In the genomic region with DNA sequence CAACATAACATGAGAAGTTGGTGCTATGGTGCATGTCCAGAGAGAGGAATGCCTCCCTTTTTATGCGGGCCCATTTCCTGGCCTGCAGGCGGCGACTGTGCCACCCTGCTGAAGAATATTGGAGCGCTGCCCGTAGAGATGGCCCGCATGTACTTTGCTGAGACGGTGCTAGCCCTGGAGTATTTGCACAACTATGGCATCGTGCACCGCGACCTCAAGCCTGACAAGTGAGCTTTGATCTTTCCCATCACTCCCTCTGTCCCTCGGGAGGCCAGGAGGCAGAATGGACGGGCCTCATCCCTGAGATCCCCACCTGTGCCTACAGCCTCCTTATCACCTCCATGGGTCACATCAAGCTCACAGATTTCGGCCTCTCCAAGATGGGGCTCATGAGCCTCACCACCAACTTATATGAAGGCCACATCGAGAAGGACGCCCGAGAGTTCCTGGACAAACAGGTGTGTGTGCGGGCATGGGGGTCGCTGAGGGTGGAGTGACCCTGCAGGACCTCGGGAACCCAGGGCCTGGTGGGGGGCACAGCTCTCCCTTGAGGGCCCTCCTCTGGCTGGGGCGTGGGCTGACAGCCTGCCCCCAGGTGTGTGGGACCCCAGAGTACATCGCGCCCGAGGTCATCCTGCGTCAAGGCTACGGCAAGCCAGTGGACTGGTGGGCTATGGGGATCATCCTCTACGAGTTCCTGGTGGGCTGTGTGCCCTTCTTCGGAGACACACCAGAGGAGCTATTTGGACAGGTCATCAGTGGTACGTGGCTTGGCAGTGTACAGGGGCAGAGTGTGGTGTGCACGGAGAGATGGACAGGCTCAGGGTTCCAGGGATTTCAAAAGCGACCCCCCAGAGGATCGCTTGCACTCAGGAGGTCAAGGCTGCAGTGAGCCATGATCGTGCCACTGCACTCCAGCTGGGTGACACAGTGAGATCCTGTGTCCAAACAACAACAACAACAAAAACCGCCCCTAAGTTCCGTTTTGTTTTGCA, we compare ENCODE assay signal across 23 cellular contexts. TPM values are rescaled to one million over a fixed set of nuclear protein-coding genes. Genes with fewer than 3 reads are reported as not detected.
DNase-seq lines count a peak whose midpoint lies in the region; ATAC-seq, FAIRE-seq and TF ChIP-seq lines count a peak whose summit lies in the region.
"Had no signal": no experiment of that assay in that cellular context is flagged by ENCODE, and none has a peak within 500 bp of the region (broad histone marks: within the 10 kb centered on the region; RNA-seq: fewer than 3 reads in every experiment).

No MANE protein-coding gene starts in this region.

- POLR2A ChIA-PET in H1 (lab: Charles Lee; ENCODE audit: partially characterized antibody) (interaction anchor here (0.6 to 4.5 kb wide), 10 partner anchors 10 to 298 kb away, joined by 3 to 34 read pairs (median 6); a partner anchor contains a TSS), PC-3 (lab: Charles Lee; ENCODE audit: unreplicated experiment) (no interaction called here)

- no peak overlapping the region for H2BK120ac ChIP-seq in H1 (replicated peaks; ENCODE audit: low read depth, low read length)

- TF ChIP-seq CTCF in LNCAP (IDR thresholded peaks at IDR 0.05) (peak; percentile 40; the same call in 1 of the 2 replicates), H1 (IDR thresholded peaks at IDR 0.05; ENCODE audit: control extremely low read depth in 1 of 3, insufficient read depth in 1 of 3, low read depth in 1 of 3, low read length in 3 of 3) (no peak), nephron progenitor cell (IDR thresholded peaks at IDR 0.05) (no peak), PC-3 (conservative IDR thresholded peaks at IDR 0.05; ENCODE audit: low read depth, low read length) (no peak)

- no peak overlapping the region for H3K4ac ChIP-seq in H1 (replicated peaks; ENCODE audit: insufficient read length, low read depth, low read length)

- 0 out of 2 replicates have a peak overlapping the region, but pooled peaks have one; percentile 27 for H2BK20ac ChIP-seq in H1 (ENCODE audit: low read length)

- H3K9me3 ChIP-seq in CD4-positive, CD25-positive, alpha-beta regulatory T cell (ENCODE audit: control insufficient read depth in 2 of 2, low read length in 2 of 2): no peaks in the 10 kb centered on the region
- H3K9me3 ChIP-seq in H1 (ENCODE audit: insufficient read depth in 2 of 2, low read depth in 1 of 2, low read length in 1 of 2) (no peaks in the 10 kb centered on the region), PC-3 (ENCODE audit: low read length) (no peaks in the 10 kb centered on the region)
- H3K9me3 ChIP-seq: HAP-1, SJCRH30 had no signal

- TF ChIP-seq POLR2A in H1 (IDR thresholded peaks at IDR 0.05; ENCODE audit: control extremely low read depth in 1 of 2, low read depth in 2 of 2, low read length in 2 of 2): no peak

- no peak for TF ChIP-seq RAD21 in H1 (IDR thresholded peaks at IDR 0.05 in 1 of 2, conservative IDR thresholded peaks at IDR 0.05 in 1 of 2; ENCODE audit: low read depth in 2 of 2, low read length in 2 of 2)

- CTCF ChIA-PET in H1 (lab: Charles Lee; ENCODE audit: partially characterized antibody): interaction anchor here (0.6 to 7.9 kb wide), 9 partner anchors 8 to 1135 kb away, joined by 3 to 48 read pairs (median 5); no protein-coding TSS in a partner anchor
- CTCF ChIA-PET in PC-3 (lab: Charles Lee): interaction anchor here (1.0 kb wide), 1 partner anchor 16 kb away, joined by 3 read pairs; a partner anchor contains a TSS

- peaks cover 0 to 14% (median 3%) of the 10 kb centered on the region in 4 donors for H3K4me1 Mint-ChIP-seq in CD4-positive, CD25-positive, alpha-beta regulatory T cell
- H3K4me1 Mint-ChIP-seq in nephron progenitor cell: peaks cover 14% of the 10 kb centered on the region

- peak overlapping the region in 1 of 2 experiments; percentile 65; a peak in 1 of 4 replicates for H3K4me2 ChIP-seq in H1 (ENCODE audit: insufficient read depth in 1 of 2, low read depth in 2 of 2, low read length in 2 of 2)
- no peak overlapping the region for H3K4me2 ChIP-seq in PC-3 (ENCODE audit: low read length)
- H3K4me2 ChIP-seq: hepatocyte had no signal

- no peak overlapping the region; the same call in 1 of the 2 replicates for H2AK5ac ChIP-seq in H1 (ENCODE audit: low read depth, low read length)

- no peak overlapping the region for H4K91ac ChIP-seq in H1 (replicated peaks; ENCODE audit: insufficient read length, low read length)

- H3K18ac ChIP-seq in H1 (ENCODE audit: extremely low read depth, low read length): no peak overlapping the region

- H4K20me1 ChIP-seq in H1 (replicated peaks in 1 of 2; ENCODE audit: control insufficient read depth in 1 of 2, insufficient read depth in 2 of 2, low read length in 2 of 2) (no peaks in the 10 kb centered on the region), PC-3 (ENCODE audit: low read length) (no peaks in the 10 kb centered on the region)

- H2AFZ ChIP-seq in H1 (ENCODE audit: low read length) (no peak overlapping the region), PC-3 (ENCODE audit: low read length) (no peak overlapping the region)
- H2AFZ ChIP-seq: hepatocyte had no signal

- ATAC-seq in CD4-positive, CD25-positive, alpha-beta regulatory T cell (ENCODE audit: low read depth in 2 of 2): no peak
- ATAC-seq in PC-3 (no peak), GM18519 (IDR thresholded peaks at IDR 0.05; ENCODE audit: low FRiP score, unreplicated experiment) (no peak), HG02759 (IDR thresholded peaks at IDR 0.05; ENCODE audit: unreplicated experiment) (no peak)
- ATAC-seq: foreskin keratinocyte; stimulated activated effector memory CD8-positive, alpha-beta T cell treated with anti-CD3 and anti-CD28 coated beads, Interleukin-12 subunit alpha, Interleukin-12 subunit beta, amount 100 ng/mL, for 72 hours had no signal

- no peaks in the 10 kb centered on the region for H3K27me3 ChIP-seq in CD4-positive, CD25-positive, alpha-beta regulatory T cell (ENCODE audit: control insufficient read depth, insufficient read depth, low read length)
- H3K27me3 ChIP-seq in H1 (replicated peaks in 1 of 4; ENCODE audit: control insufficient read depth in 3 of 4, extremely low read depth in 1 of 4, insufficient read depth in 3 of 4, low read length in 3 of 4): no peaks in the 10 kb centered on the region
- H3K27me3 ChIP-seq in PC-3 (ENCODE audit: low read length): no peaks in the 10 kb centered on the region
- H3K27me3 ChIP-seq: foreskin keratinocyte, hepatocyte, SJCRH30 had no signal

- no peak overlapping the region for H3K23ac ChIP-seq in H1 (ENCODE audit: insufficient read length)

- no TSS peak for BruUV-seq in PC-3 (replicated peaks; lab: Mats Ljungman, UMichigan)

- no peak overlapping the region for H2BK15ac ChIP-seq in H1 (ENCODE audit: low read length)

- H2BK12ac ChIP-seq in H1 (ENCODE audit: low read depth, low read length): no peak overlapping the region

- peak overlapping the region in 3 of 4 donors; percentile 43 to 67 (median 59) for H3K4me3 Mint-ChIP-seq in CD4-positive, CD25-positive, alpha-beta regulatory T cell
- H3K4me3 Mint-ChIP-seq in nephron progenitor cell: no peak overlapping the region
- H3K4me3 Mint-ChIP-seq: activated CD4-positive, alpha-beta memory T cell treated with anti-CD3 and anti-CD28 coated beads for 36 hours; stimulated activated effector memory CD8-positive, alpha-beta T cell treated with anti-CD3 and anti-CD28 coated beads, Interleukin-12 subunit alpha, Interleukin-12 subunit beta, amount 100 ng/mL, for 72 hours had no signal

- TF ChIP-seq EP300 in H1 (IDR thresholded peaks at IDR 0.05; ENCODE audit: borderline replicate concordance in 1 of 2, low read depth in 2 of 2, low read length in 2 of 2): no peak

- no peaks in the 10 kb centered on the region for H3K36me3 Mint-ChIP-seq in CD4-positive, CD25-positive, alpha-beta regulatory T cell
- peaks cover 5% of the 10 kb centered on the region for H3K36me3 Mint-ChIP-seq in nephron progenitor cell (ENCODE audit: low read depth)
- H3K36me3 Mint-ChIP-seq: activated CD4-positive, alpha-beta memory T cell treated with anti-CD3 and anti-CD28 coated beads for 36 hours; CD4-positive, alpha-beta memory T cell; stimulated activated effector memory CD8-positive, alpha-beta T cell treated with anti-CD3 and anti-CD28 coated beads, Interleukin-12 subunit alpha, Interleukin-12 subunit beta, amount 100 ng/mL, for 72 hours had no signal

- H3K4me1 ChIP-seq in CD4-positive, CD25-positive, alpha-beta regulatory T cell (ENCODE audit: control insufficient read depth, insufficient read depth, low read length, poor library complexity, severe bottlenecking): peaks cover 13% of the 10 kb centered on the region
- peaks cover 3 to 17% (median 14%) of the 10 kb centered on the region in 4 experiments for H3K4me1 ChIP-seq in H1 (replicated peaks in 1 of 4; ENCODE audit: control insufficient read depth in 3 of 4, insufficient read depth in 4 of 4, low read length in 3 of 4)
- H3K4me1 ChIP-seq in PC-3 (ENCODE audit: insufficient read depth, low read length): no peaks in the 10 kb centered on the region
- H3K4me1 ChIP-seq: foreskin keratinocyte, HAP-1 had no signal

- H4K5ac ChIP-seq in H1 (ENCODE audit: insufficient read length, low read depth, low read length): no peak overlapping the region

- H3K56ac ChIP-seq in H1 (replicated peaks; ENCODE audit: insufficient read length, low read depth, low read length): no peak overlapping the region

- DNase-seq in CD4-positive, CD25-positive, alpha-beta regulatory T cell: no peak
- DNase-seq in H1 (ENCODE audit: low read depth in 1 of 2, low spot score in 2 of 2) (no peak), nephron progenitor cell (no peak), PC-3 (no peak), NCI-H2107 (lab: John Stamatoyannopoulos, UW) (no peak)
- DNase-seq: activated CD4-positive, alpha-beta memory T cell treated with anti-CD3 and anti-CD28 coated beads for 36 hours; activated naive CD4-positive, alpha-beta T cell treated with Interleukin-2 at 50 U/mL for 16 hours; anterior cingulate cortex; DMS79 treated with DMSO at 0.1 percent for 48 hours; erythroblast; foreskin keratinocyte; NCI-H1436 treated with DMSO at 0.1 percent for 48 hours; SJCRH30 had no signal

- peaks cover 8% of the 10 kb centered on the region; the same call in 1 of the 2 replicates for H3K23me2 ChIP-seq in H1 (ENCODE audit: low read depth, low read length)

- intact Hi-C loops in PC-3 (cut with micrococcal nuclease): no loop called here

- H4K8ac ChIP-seq in H1 (ENCODE audit: extremely low read depth, insufficient read depth, low read length): no peak overlapping the region

- no peak overlapping the region for H2BK5ac ChIP-seq in H1 (ENCODE audit: low read depth, low read length)

- H3F3A ChIP-seq in PC-3 (ENCODE audit: low read length, unreplicated experiment): no peaks in the 10 kb centered on the region

- H3K14ac ChIP-seq in H1 (ENCODE audit: insufficient read length): no peak overlapping the region

- H3K27ac Mint-ChIP-seq in CD4-positive, CD25-positive, alpha-beta regulatory T cell: peak overlapping the region in 1 of 3 donors; percentile 32
- peak overlapping the region; percentile 64 for H3K27ac Mint-ChIP-seq in nephron progenitor cell
- H3K27ac Mint-ChIP-seq: activated CD4-positive, alpha-beta memory T cell treated with anti-CD3 and anti-CD28 coated beads for 36 hours; CD4-positive, alpha-beta memory T cell; stimulated activated effector memory CD8-positive, alpha-beta T cell treated with anti-CD3 and anti-CD28 coated beads, Interleukin-12 subunit alpha, Interleukin-12 subunit beta, amount 100 ng/mL, for 72 hours had no signal

- peaks cover 22% of the 10 kb centered on the region for H3K27me3 Mint-ChIP-seq in CD4-positive, CD25-positive, alpha-beta regulatory T cell
- H3K27me3 Mint-ChIP-seq in nephron progenitor cell (ENCODE audit: low read depth, poor library complexity): peaks cover 25% of the 10 kb centered on the region

- no peak overlapping the region for H3K9ac ChIP-seq in H1 (replicated peaks in 1 of 4; ENCODE audit: extremely low read depth in 1 of 4, low read depth in 3 of 4, low read length in 3 of 4)
- H3K9ac ChIP-seq in PC-3 (ENCODE audit: low read length): no peak overlapping the region

- H3K36me3 ChIP-seq in CD4-positive, CD25-positive, alpha-beta regulatory T cell (ENCODE audit: control insufficient read depth, insufficient read depth, low read length): no peaks in the 10 kb centered on the region
- peaks cover 0 to 4% (median 0%) of the 10 kb centered on the region in 4 experiments; a peak in 1 of 8 replicates for H3K36me3 ChIP-seq in H1 (ENCODE audit: control insufficient read depth in 2 of 4, insufficient read depth in 4 of 4, low read length in 3 of 4)
- no peaks in the 10 kb centered on the region for H3K36me3 ChIP-seq in PC-3 (ENCODE audit: low read depth, low read length)
- H3K36me3 ChIP-seq: SJCRH30 had no signal

- H3K79me2 ChIP-seq in H1 (ENCODE audit: control insufficient read depth in 1 of 2, insufficient read depth in 2 of 2, low read length in 2 of 2) (no peaks in the 10 kb centered on the region), PC-3 (ENCODE audit: low read length) (no peaks in the 10 kb centered on the region)
- H3K79me2 ChIP-seq: hepatocyte had no signal

- H3K9me3 Mint-ChIP-seq in CD4-positive, CD25-positive, alpha-beta regulatory T cell: no peaks in the 10 kb centered on the region
- H3K9me3 Mint-ChIP-seq in nephron progenitor cell: no peaks in the 10 kb centered on the region
- H3K9me3 Mint-ChIP-seq: activated CD4-positive, alpha-beta memory T cell treated with anti-CD3 and anti-CD28 coated beads for 36 hours; CD4-positive, alpha-beta memory T cell; stimulated activated effector memory CD8-positive, alpha-beta T cell treated with anti-CD3 and anti-CD28 coated beads, Interleukin-12 subunit alpha, Interleukin-12 subunit beta, amount 100 ng/mL, for 72 hours had no signal

- FAIRE-seq in H1 (lab: Jason Lieb, UNC): no peak
- FAIRE-seq: GM12892 had no signal

- H3K9me2 ChIP-seq in PC-3 (replicated peaks; ENCODE audit: low read length): no peaks in the 10 kb centered on the region

- H3K4me3 ChIP-seq in CD4-positive, CD25-positive, alpha-beta regulatory T cell (ENCODE audit: low read depth, low read length): no peak overlapping the region
- H3K4me3 ChIP-seq in H1 (ENCODE audit: extremely low read depth in 1 of 4, insufficient read depth in 2 of 4, low read depth in 3 of 4, low read length in 4 of 4) (no peak overlapping the region), PC-3 (ENCODE audit: low read length) (no peak overlapping the region)
- H3K4me3 ChIP-seq: HAP-1, hepatocyte, SJCRH30 had no signal

- no peaks in the 10 kb centered on the region for H3K79me1 ChIP-seq in H1 (ENCODE audit: low read depth, low read length)

- no peak overlapping the region for H3K27ac ChIP-seq in CD4-positive, CD25-positive, alpha-beta regulatory T cell (ENCODE audit: insufficient read depth, low read length, poor library complexity, severe bottlenecking)
- H3K27ac ChIP-seq in H1 (ENCODE audit: low read depth, low read length) (no peak overlapping the region), PC-3 (ENCODE audit: low read length) (no peak overlapping the region)
- H3K27ac ChIP-seq: foreskin keratinocyte, hepatocyte, SJCRH30 had no signal

- 94% methylated on average over 34 of the region's 34 CpGs; no CpG with 5 or more reads in 1 of the 2 experiments for WGBS in H1 (ENCODE audit: extremely low coverage in 1 of 2, insufficient coverage in 1 of 2, insufficient read length in 1 of 2, insufficient replicate concordance in 2 of 2, low coverage in 1 of 2, low lambda C conversion rate in 2 of 2, missing lambda C conversion rate in 1 of 2), 2 experiments

RNA-seq across cellular contexts. Expression of a gene that starts 16.2 kb away (rescaled TPM):
- 20.2 TPM for total RNA-seq in CD4-positive, CD25-positive, alpha-beta regulatory T cell
- 10 to 100 TPM; 54.4 to 72.1 (median 63.6) TPM for polyA plus RNA-seq in CD4-positive, CD25-positive, alpha-beta regulatory T cell
- 32.9 and 33.2 TPM in 2 replicates for total RNA-seq in H1 (2021; fragmentation: NEBNext Ultra II Directional; extraction: Animal tissue kit (Norgen Biotek cat#: 25700))
- polyA plus RNA-seq in H1 (2011; rRNA removed): 48.2 and 58.2 TPM in 2 replicates
- polyA plus RNA-seq in H1 (2011; cell fraction: cytosol; rRNA removed): 48.0 TPM
- 26.9 TPM for polyA plus RNA-seq in H1 (2011; cell fraction: nucleus; rRNA removed)
- polyA plus RNA-seq in H1 (2012, experiment 1 of 2): 24.6 to 39.7 TPM (median 36.4 TPM) in 4 replicates
- polyA plus RNA-seq in H1 (2012, experiment 2 of 2): 32.5 TPM
- polyA plus RNA-seq in H1 (2013, experiment 1 of 2): 44.6 TPM
- 52.7 TPM for polyA plus RNA-seq in H1 (2013, experiment 2 of 2)
- 33.8 and 41.2 TPM in 2 replicates for polyA minus RNA-seq in H1 (2011; rRNA and poly(A)+ RNA removed)
- polyA minus RNA-seq in H1 (2011; cell fraction: cytosol; rRNA and poly(A)+ RNA removed): 25.0 TPM
- 11.8 TPM for polyA minus RNA-seq in H1 (2011; cell fraction: nucleus; rRNA and poly(A)+ RNA removed)
- 47.1 and 48.0 TPM in 2 replicates for total RNA-seq in PC-3 (2014; rRNA removed)

RNA-seq across cellular contexts. Expression of a gene that starts 22.0 kb away (rescaled TPM):
- total RNA-seq in CD4-positive, CD25-positive, alpha-beta regulatory T cell: not detected
- under 1 TPM in 1 of 4 donors, not detected in 3; 0.23 TPM for polyA plus RNA-seq in CD4-positive, CD25-positive, alpha-beta regulatory T cell
- 0.59 and 0.84 TPM in 2 replicates for total RNA-seq in H1 (2021; fragmentation: NEBNext Ultra II Directional; extraction: Animal tissue kit (Norgen Biotek cat#: 25700))
- polyA plus RNA-seq in H1 (2011; rRNA removed): 0.91 and 1.0 TPM in 2 replicates
- polyA plus RNA-seq in H1 (2011; cell fraction: cytosol; rRNA removed): 0.92 TPM
- 0.73 TPM for polyA plus RNA-seq in H1 (2011; cell fraction: nucleus; rRNA removed)
- polyA plus RNA-seq in H1 (2012, experiment 1 of 2): 0.54 to 0.79 TPM (median 0.58 TPM) in 4 replicates
- polyA plus RNA-seq in H1 (2012, experiment 2 of 2): 0.50 TPM
- polyA plus RNA-seq in H1 (2013, experiment 1 of 2): 0.55 TPM
- 0.40 TPM for polyA plus RNA-seq in H1 (2013, experiment 2 of 2)
- 0.41 and 0.66 TPM in 2 replicates for polyA minus RNA-seq in H1 (2011; rRNA and poly(A)+ RNA removed)
- not detected for polyA minus RNA-seq in H1 (2011; cell fraction: cytosol; rRNA and poly(A)+ RNA removed)
- 1.2 TPM for polyA minus RNA-seq in H1 (2011; cell fraction: nucleus; rRNA and poly(A)+ RNA removed)
- not detected in 2 replicates for total RNA-seq in PC-3 (2014; rRNA removed)
- total RNA-seq: CD4-positive, alpha-beta memory T cell; lung microvascular endothelial cell had no signal
- polyA plus RNA-seq: CD4-positive, alpha-beta memory T cell; hepatocyte had no signal

RNA-seq across cellular contexts. Expression of a gene that starts 25.9 kb away (rescaled TPM):
- 40.0 TPM for total RNA-seq in CD4-positive, CD25-positive, alpha-beta regulatory T cell
- 10 to 100 TPM; 15.1 to 17.6 (median 16.1) TPM for polyA plus RNA-seq in CD4-positive, CD25-positive, alpha-beta regulatory T cell
- 63.8 and 67.3 TPM in 2 replicates for total RNA-seq in H1 (2021; fragmentation: NEBNext Ultra II Directional; extraction: Animal tissue kit (Norgen Biotek cat#: 25700))
- polyA plus RNA-seq in H1 (2011; rRNA removed): 89.4 and 134 TPM in 2 replicates
- 147 TPM for polyA plus RNA-seq in H1 (2011; cell fraction: cytosol; rRNA removed)
- polyA plus RNA-seq in H1 (2011; cell fraction: nucleus; rRNA removed): 130 TPM
- polyA plus RNA-seq in H1 (2012, experiment 1 of 2): 53.5 to 77.1 TPM (median 68.9 TPM) in 4 replicates
- polyA plus RNA-seq in H1 (2012, experiment 2 of 2): 50.5 TPM
- polyA plus RNA-seq in H1 (2013, experiment 1 of 2): 32.2 TPM
- polyA plus RNA-seq in H1 (2013, experiment 2 of 2): 27.2 TPM
- 43.7 and 43.8 TPM in 2 replicates for polyA minus RNA-seq in H1 (2011; rRNA and poly(A)+ RNA removed)
- 39.3 TPM for polyA minus RNA-seq in H1 (2011; cell fraction: cytosol; rRNA and poly(A)+ RNA removed)
- polyA minus RNA-seq in H1 (2011; cell fraction: nucleus; rRNA and poly(A)+ RNA removed): 48.9 TPM
- 37.4 and 38.6 TPM in 2 replicates for total RNA-seq in PC-3 (2014; rRNA removed)

RNA-seq across cellular contexts. Expression of a gene that starts 26.7 kb away (rescaled TPM):
- total RNA-seq in CD4-positive, CD25-positive, alpha-beta regulatory T cell: 0.94 TPM
- 1 to 10 TPM in 1 of 4 donors, under 1 TPM in 2, not detected in 1; 0.05 to 1.8 (median 0.52) TPM for polyA plus RNA-seq in CD4-positive, CD25-positive, alpha-beta regulatory T cell
- total RNA-seq in H1 (2021; fragmentation: NEBNext Ultra II Directional; extraction: Animal tissue kit (Norgen Biotek cat#: 25700)): 25.2 and 28.3 TPM in 2 replicates
- polyA plus RNA-seq in H1 (2011; rRNA removed): 15.6 and 27.5 TPM in 2 replicates
- 17.6 TPM for polyA plus RNA-seq in H1 (2011; cell fraction: cytosol; rRNA removed)
- polyA plus RNA-seq in H1 (2011; cell fraction: nucleus; rRNA removed): 85.6 TPM
- 21.7 to 26.3 TPM (median 23.3 TPM) in 4 replicates for polyA plus RNA-seq in H1 (2012, experiment 1 of 2)
- 14.4 TPM for polyA plus RNA-seq in H1 (2012, experiment 2 of 2)
- 12.8 TPM for polyA plus RNA-seq in H1 (2013, experiment 1 of 2)
- polyA plus RNA-seq in H1 (2013, experiment 2 of 2): 11.6 TPM
- polyA minus RNA-seq in H1 (2011; rRNA and poly(A)+ RNA removed): 13.8 and 28.0 TPM in 2 replicates
- 22.4 TPM for polyA minus RNA-seq in H1 (2011; cell fraction: cytosol; rRNA and poly(A)+ RNA removed)
- 23.5 TPM for polyA minus RNA-seq in H1 (2011; cell fraction: nucleus; rRNA and poly(A)+ RNA removed)
- total RNA-seq in PC-3 (2014; rRNA removed): 7.7 and 11.2 TPM in 2 replicates
- total RNA-seq: CD4-positive, alpha-beta memory T cell had no signal

RNA-seq across cellular contexts. Expression of a gene that starts 30.6 kb away (rescaled TPM):
- not detected for total RNA-seq in CD4-positive, CD25-positive, alpha-beta regulatory T cell
- not detected for polyA plus RNA-seq in CD4-positive, CD25-positive, alpha-beta regulatory T cell
- 4.8 and 5.8 TPM in 2 replicates for total RNA-seq in H1 (2021; fragmentation: NEBNext Ultra II Directional; extraction: Animal tissue kit (Norgen Biotek cat#: 25700))
- polyA plus RNA-seq in H1 (2011; rRNA removed): 4.0 and 4.4 TPM in 2 replicates
- polyA plus RNA-seq in H1 (2011; cell fraction: cytosol; rRNA removed): 1.8 TPM
- 2.5 TPM for polyA plus RNA-seq in H1 (2011; cell fraction: nucleus; rRNA removed)
- 3.6 to 6.2 TPM (median 5.2 TPM) in 4 replicates for polyA plus RNA-seq in H1 (2012, experiment 1 of 2)
- polyA plus RNA-seq in H1 (2012, experiment 2 of 2): 6.8 TPM
- 5.0 TPM for polyA plus RNA-seq in H1 (2013, experiment 1 of 2)
- 5.6 TPM for polyA plus RNA-seq in H1 (2013, experiment 2 of 2)
- 1.7 and 2.8 TPM in 2 replicates for polyA minus RNA-seq in H1 (2011; rRNA and poly(A)+ RNA removed)
- polyA minus RNA-seq in H1 (2011; cell fraction: cytosol; rRNA and poly(A)+ RNA removed): 5.1 TPM
- polyA minus RNA-seq in H1 (2011; cell fraction: nucleus; rRNA and poly(A)+ RNA removed): 3.9 TPM
- 0.81 and 3.7 TPM in 2 replicates for total RNA-seq in PC-3 (2014; rRNA removed)
- total RNA-seq: activated CD4-positive, alpha-beta memory T cell treated with anti-CD3 and anti-CD28 coated beads for 36 hours; CD4-positive, alpha-beta memory T cell; foreskin keratinocyte; hepatocyte; lung microvascular endothelial cell; T-helper 2 cell treated with Interferon-gamma antibody and Interleukin-4, amounts not matched to agents 100 ng/mL and 5 ng/mL, for 36 hours had no signal
- polyA plus RNA-seq: CD4-positive, alpha-beta memory T cell; foreskin keratinocyte; hepatocyte had no signal
